8 cellular contexts compared by ENCODE assay signal in the genomic region with DNA sequence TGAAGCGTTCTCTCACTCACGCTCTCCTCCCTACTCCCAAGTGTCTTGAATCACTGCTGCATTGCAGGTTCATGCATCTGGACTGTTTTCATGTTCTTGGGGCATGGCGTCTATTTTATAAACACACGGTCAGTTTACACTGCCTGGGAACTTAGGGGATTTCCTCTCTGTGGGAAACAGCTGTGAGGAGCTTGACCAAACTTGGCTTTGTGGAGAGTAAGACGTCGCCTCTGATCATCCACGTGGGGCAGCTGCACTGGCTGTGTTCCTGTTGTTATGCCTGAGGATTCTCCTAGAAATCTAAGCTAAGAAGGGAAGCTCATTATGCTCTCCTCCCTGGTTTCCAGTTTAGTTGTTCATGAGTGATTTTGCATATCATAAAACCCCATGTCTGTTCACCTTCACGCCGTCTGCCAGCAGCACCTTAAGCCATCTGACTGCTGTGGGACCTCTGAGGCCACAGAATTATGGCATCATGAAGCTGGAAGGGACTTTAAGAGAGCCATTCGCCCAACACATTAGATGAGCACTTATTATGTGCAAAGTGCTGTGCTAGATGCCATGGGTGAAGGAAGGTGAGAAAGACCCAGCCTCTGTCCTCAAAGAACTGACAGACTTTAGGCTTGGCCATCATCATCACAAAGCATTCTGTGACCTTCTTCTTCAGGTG. TPM values are rescaled to one million over a fixed set of nuclear protein-coding genes. Genes with fewer than 3 reads are reported as not detected.
DNase-seq lines count a peak whose midpoint lies in the region; ATAC-seq and TF ChIP-seq lines count a peak whose summit lies in the region.

No MANE protein-coding gene starts in this region.

- no peaks in the 10 kb centered on the region for H3K36me3 Mint-ChIP-seq in T-helper 2 cell treated with Interferon-gamma antibody and Interleukin-4, amounts not matched to agents 5 μg/mL and 100 μg/mL, for 36 hours (ENCODE audit: low read depth)

- H3K27me3 ChIP-seq in kidney epithelial cell (ENCODE audit: control insufficient read depth, insufficient read depth, low read length), result no peaks in the 10 kb centered on the region
- no peaks in the 10 kb centered on the region for H3K27me3 ChIP-seq in upper lobe of right lung

- H3K4me1 ChIP-seq in upper lobe of right lung, result peaks cover 21% of the 10 kb centered on the region

- no peaks in the 10 kb centered on the region for H3K9me3 ChIP-seq in upper lobe of right lung

- H3K4me3 ChIP-seq in kidney epithelial cell (ENCODE audit: low read depth, low read length), result no peak overlapping the region
- H3K4me3 ChIP-seq in upper lobe of right lung, result no peak overlapping the region

- no peak overlapping the region for H3K4me3 Mint-ChIP-seq in T-helper 2 cell treated with Interferon-gamma antibody and Interleukin-4, amounts not matched to agents 5 μg/mL and 100 μg/mL, for 36 hours

- TF ChIP-seq CTCF in kidney epithelial cell (IDR thresholded peaks at IDR 0.05; ENCODE audit: insufficient read depth, low read length, poor library complexity, severe bottlenecking) (no peak), upper lobe of right lung (IDR thresholded peaks at IDR 0.05) (no peak)

- ATAC-seq in GM18502 (IDR thresholded peaks at IDR 0.05; ENCODE audit: poor library complexity, unreplicated experiment), result peak; percentile 39
- peak; percentile 37 for ATAC-seq in HG02678 (IDR thresholded peaks at IDR 0.05; ENCODE audit: unreplicated experiment)
- ATAC-seq in upper lobe of right lung, result peak; percentile 60

- no peaks in the 10 kb centered on the region for H3K27me3 Mint-ChIP-seq in T-helper 2 cell treated with Interferon-gamma antibody and Interleukin-4, amounts not matched to agents 5 μg/mL and 100 μg/mL, for 36 hours (ENCODE audit: low read depth)

- H3K27ac Mint-ChIP-seq in T-helper 2 cell treated with Interferon-gamma antibody and Interleukin-4, amounts not matched to agents 5 μg/mL and 100 μg/mL, for 36 hours, result peak overlapping the region; percentile 64

- no peaks in the 10 kb centered on the region for H3K36me3 ChIP-seq in kidney epithelial cell (ENCODE audit: control insufficient read depth, insufficient read depth, low read length)
- no peaks in the 10 kb centered on the region for H3K36me3 ChIP-seq in upper lobe of right lung

- peaks cover 34% of the 10 kb centered on the region for H3K4me1 Mint-ChIP-seq in T-helper 2 cell treated with Interferon-gamma antibody and Interleukin-4, amounts not matched to agents 5 μg/mL and 100 μg/mL, for 36 hours (ENCODE audit: low read depth)

- intact Hi-C loops in upper lobe of right lung (cut with DNase I), result no loop called here

- no peak for DNase-seq in T-helper 2 cell treated with Interferon-gamma antibody and Interleukin-4, amounts not matched to agents 5 μg/mL and 100 μg/mL, for 36 hours (ENCODE audit: low spot score)
- DNase-seq in kidney epithelial cell (ENCODE audit: low read depth) (peak; percentile 56), upper lobe of right lung (no peak), SKM-1 (lab: John Stamatoyannopoulos, UW; ENCODE audit: unreplicated experiment) (no peak), Kasumi-1 (lab: John Stamatoyannopoulos, UW) (no peak), AML-193 (lab: John Stamatoyannopoulos, UW) (no peak)

- no peaks in the 10 kb centered on the region for H3K9me3 Mint-ChIP-seq in T-helper 2 cell treated with Interferon-gamma antibody and Interleukin-4, amounts not matched to agents 5 μg/mL and 100 μg/mL, for 36 hours

- no peak overlapping the region for H3K27ac ChIP-seq in upper lobe of right lung

RNA-seq across cellular contexts. Expression of gene POU2AF1, which starts 38.8 kb away (rescaled TPM):
- total RNA-seq in kidney epithelial cell, result not detected in 2 replicates
- 2.5 TPM for total RNA-seq in upper lobe of right lung
